Comparison of ENCODE assay signal across 16 cellular contexts in genomic region chr3:161351330-161351729, GRCh38. TPM values are rescaled to one million over a fixed set of nuclear protein-coding genes. Genes with fewer than 3 reads are reported as not detected.
DNase-seq lines count a peak whose midpoint lies in the region; ATAC-seq and TF ChIP-seq lines count a peak whose summit lies in the region.
"Had no signal": no experiment of that assay in that cellular context is flagged by ENCODE, and none has a peak within 500 bp of the region (broad histone marks: within the 10 kb centered on the region; RNA-seq: fewer than 3 reads in every experiment).

No MANE protein-coding gene starts in this region.

- H3K36me3 ChIP-seq in breast epithelium, result no peaks in the 10 kb centered on the region
- no peaks in the 10 kb centered on the region for H3K36me3 ChIP-seq in RWPE2 (ENCODE audit: low read depth)
- H3K36me3 ChIP-seq in gastroesophageal sphincter, result no peaks in the 10 kb centered on the region
- H3K36me3 ChIP-seq: BLaER1 had no signal

- H3K4me3 Mint-ChIP-seq in MCF 10A (ENCODE audit: unreplicated experiment), result no peak overlapping the region
- H3K4me3 Mint-ChIP-seq: CD14-positive monocyte; CD4-positive, alpha-beta memory T cell; H9 had no signal

- no peaks in the 10 kb centered on the region for H3K27me3 Mint-ChIP-seq in MCF 10A (ENCODE audit: insufficient read depth, unreplicated experiment)

- CTCF ChIA-PET in MCF 10A (lab: Yijun Ruan, JAX), result interaction anchor here (1.5 kb wide), 1 partner anchor 57 kb away, joined by 7 read pairs; no protein-coding TSS in a partner anchor

- DNase-seq in MCF 10A (ENCODE audit: unreplicated experiment) (peak; percentile 41), breast epithelium (ENCODE audit: low spot score in 2 of 2) (no peak), RWPE2 (ENCODE audit: low spot score) (no peak), epithelial cell of prostate (ENCODE audit: low read depth, low spot score) (no peak), DMS53 (lab: John Stamatoyannopoulos, UW) (no peak)
- DNase-seq in activated T-cell treated with anti-CD3 and anti-CD28 coated beads, Interleukin-2, amount 50 U/mL, for 48 hours, result no peak
- DNase-seq: CD4-positive, alpha-beta memory T cell; DMS153; DMS79 treated with DMSO at 0.1 percent for 48 hours; GF-D8; H9 had no signal

- WGBS in gastroesophageal sphincter (ENCODE audit: low coverage in 1 of 2), 2 donors, result 65 to 86% methylated on average over 1 of the region's 1 CpG

- no peaks in the 10 kb centered on the region for H3K36me3 Mint-ChIP-seq in MCF 10A (ENCODE audit: insufficient read depth, unreplicated experiment)
- H3K36me3 Mint-ChIP-seq: CD14-positive monocyte; CD4-positive, alpha-beta memory T cell had no signal

- intact Hi-C loops in MCF 10A (cut with micrococcal nuclease) (loop anchor here (2.0 to 5.0 kb wide), 3 partner anchors 44 to 63 kb away; no protein-coding TSS in a partner anchor), breast epithelium (cut with DNase I; ENCODE audit: low total_unique reads) (no loop called here)

- peak; percentile 38 for ATAC-seq in RWPE2 (ENCODE audit: low read depth)
- ATAC-seq in gastroesophageal sphincter, result no peak

- H3K27ac ChIP-seq in breast epithelium (no peak overlapping the region), RWPE2 (ENCODE audit: poor library complexity, severe bottlenecking) (peak overlapping the region; percentile 24), epithelial cell of prostate (peak overlapping the region; percentile 77), gastroesophageal sphincter (no peak overlapping the region)
- H3K27ac ChIP-seq: 22Rv1, BLaER1 had no signal

- H3K9me3 ChIP-seq in breast epithelium, result no peaks in the 10 kb centered on the region
- H3K9me3 ChIP-seq in RWPE2 (ENCODE audit: severe bottlenecking), result no peaks in the 10 kb centered on the region
- H3K9me3 ChIP-seq in gastroesophageal sphincter, result no peaks in the 10 kb centered on the region
- H3K9me3 ChIP-seq: BLaER1 had no signal

- H3K4me3 ChIP-seq in breast epithelium, result no peak overlapping the region
- H3K4me3 ChIP-seq in RWPE2 (ENCODE audit: severe bottlenecking), result no peak overlapping the region
- H3K4me3 ChIP-seq in gastroesophageal sphincter, result no peak overlapping the region
- H3K4me3 ChIP-seq: BLaER1 had no signal

- TF ChIP-seq POLR2A in breast epithelium (IDR thresholded peaks at IDR 0.05) (no peak), gastroesophageal sphincter (IDR thresholded peaks at IDR 0.05) (no peak)

- no peak for TF ChIP-seq CTCF in MCF 10A (IDR thresholded peaks at IDR 0.05; ENCODE audit: unreplicated experiment)
- TF ChIP-seq CTCF in breast epithelium (IDR thresholded peaks at IDR 0.05), result no peak
- no peak for TF ChIP-seq CTCF in RWPE2 (IDR thresholded peaks at IDR 0.05; ENCODE audit: poor library complexity, severe bottlenecking)
- TF ChIP-seq CTCF in gastroesophageal sphincter (IDR thresholded peaks at IDR 0.05), result no peak

- H3K4me1 Mint-ChIP-seq in MCF 10A (ENCODE audit: insufficient read depth, unreplicated experiment), result peaks cover 33% of the 10 kb centered on the region
- H3K4me1 Mint-ChIP-seq: CD14-positive monocyte had no signal

- POLR2A ChIA-PET in MCF 10A (lab: Yijun Ruan, JAX), result interaction anchor here (0.6 to 2.3 kb wide), 6 partner anchors 13 to 674 kb away, joined by 3 to 8 read pairs (median 4); no protein-coding TSS in a partner anchor

- no peaks in the 10 kb centered on the region for H3K9me3 Mint-ChIP-seq in MCF 10A (ENCODE audit: unreplicated experiment)
- H3K9me3 Mint-ChIP-seq: CD14-positive monocyte; CD4-positive, alpha-beta memory T cell; H9 had no signal

- BruUV-seq in MCF 10A (replicated peaks; lab: Mats Ljungman, UMichigan), result no TSS peak

- H3K27ac Mint-ChIP-seq in MCF 10A (ENCODE audit: low read depth, unreplicated experiment), result peak overlapping the region; percentile 29
- H3K27ac Mint-ChIP-seq: CD14-positive monocyte, H9 had no signal

- no peaks in the 10 kb centered on the region for H3K4me1 ChIP-seq in breast epithelium
- peaks cover 32% of the 10 kb centered on the region for H3K4me1 ChIP-seq in RWPE2 (ENCODE audit: insufficient read depth, poor library complexity, severe bottlenecking)
- H3K4me1 ChIP-seq in gastroesophageal sphincter, result no peaks in the 10 kb centered on the region
- H3K4me1 ChIP-seq: BLaER1 had no signal

- H3K27me3 ChIP-seq in breast epithelium (no peaks in the 10 kb centered on the region), RWPE2 (ENCODE audit: insufficient read depth, poor library complexity, severe bottlenecking) (no peaks in the 10 kb centered on the region), gastroesophageal sphincter (no peaks in the 10 kb centered on the region)
- H3K27me3 ChIP-seq: BLaER1 had no signal

- TF ChIP-seq EP300 in gastroesophageal sphincter (IDR thresholded peaks at IDR 0.05), result no peak

RNA-seq across cellular contexts. Expression of gene SPTSSB, which starts 20.0 kb away (rescaled TPM):
- not detected in 2 replicates for total RNA-seq in MCF 10A (2022)
- 1 to 10 TPM in 2 of 3 donors, under 1 TPM in 1; 0.16 to 2.0 (median 1.5) TPM for total RNA-seq in breast epithelium
- under 1 TPM in 2 of 4 donors, not detected in 2; 0.39 to 0.74 TPM for total RNA-seq in gastroesophageal sphincter
- total RNA-seq: A673; CD4-positive, alpha-beta memory T cell had no signal

Comparison
In these comparisons a context has a peak if more than half of its experiments do, and no peak if none do; other contexts are left out.
1. H3K27ac ChIP-seq: peak in RWPE2 (single experiment) and epithelial cell of prostate (single experiment); none in breast epithelium (0 of 2) and gastroesophageal sphincter (0 of 4).